In the genomic region with DNA sequence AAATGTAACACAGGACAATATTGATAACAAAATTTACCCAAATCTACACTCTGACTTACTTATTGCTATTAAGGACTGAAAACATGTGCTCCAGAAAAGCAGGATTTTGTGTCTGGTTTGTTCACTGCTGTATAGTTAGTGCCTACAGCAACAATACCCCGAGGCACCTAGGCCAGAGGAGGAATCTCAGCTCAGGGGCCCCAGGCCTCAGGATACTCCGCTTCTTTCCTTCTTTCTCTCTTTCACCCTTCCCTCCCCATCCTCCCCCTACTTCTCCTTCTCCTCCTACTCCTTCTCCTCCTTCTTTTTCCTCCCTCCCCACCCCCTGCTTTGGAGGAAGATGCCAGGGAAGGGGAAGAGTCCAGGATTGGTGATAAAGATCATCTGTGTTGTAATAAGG, we compare ENCODE assay signal across 25 cellular contexts. TPM values are rescaled to one million over a fixed set of nuclear protein-coding genes. Genes with fewer than 3 reads are reported as not detected.
"Had no signal": no experiment of that assay in that cellular context is flagged by ENCODE, and none has a peak within 500 bp of the region (broad histone marks: within the 10 kb centered on the region; RNA-seq: fewer than 3 reads in every experiment).

No MANE protein-coding gene starts in this region.

- H3K36me3 Mint-ChIP-seq: natural killer cell, neural progenitor cell had no signal

- H3K27me3 Mint-ChIP-seq: activated naive CD8-positive, alpha-beta T cell had no signal

- ATAC-seq: activated CD4-positive, CD25-positive, alpha-beta regulatory T cell treated with anti-CD3 and anti-CD28 coated beads, Interleukin-2, amount 50 U/mL, for 24 hours; left lung; natural killer cell; right cardiac atrium; stimulated activated naive CD8-positive, alpha-beta T cell treated with anti-CD3 and anti-CD28 coated beads, Interleukin-15, Interleukin-2, amounts not matched to agents 100 U/mL and 50 U/mL, for 24 hours had no signal

- H3K4me3 Mint-ChIP-seq: activated naive CD8-positive, alpha-beta T cell; natural killer cell; neural progenitor cell had no signal

- H3K4me3 ChIP-seq: body of pancreas, dorsolateral prefrontal cortex, left lung, lower lobe of right lung, neural progenitor cell, spleen, testis, transverse colon, uterus had no signal

- H3K4me2 ChIP-seq: neural progenitor cell had no signal

- H3K27me3 ChIP-seq: body of pancreas, dorsolateral prefrontal cortex, left lung, neural progenitor cell, spleen, testis, transverse colon, uterus had no signal

- H3K4me1 Mint-ChIP-seq: neural progenitor cell had no signal

- H2AFZ ChIP-seq: neural progenitor cell had no signal

- H3K4me1 ChIP-seq: neural progenitor cell, testis, transverse colon, uterus had no signal

- H3K9me3 ChIP-seq: body of pancreas, left lung, lower lobe of right lung, spleen, testis, transverse colon, uterus had no signal

- H3K27ac ChIP-seq: dorsolateral prefrontal cortex, lower lobe of right lung, neural progenitor cell, testis, transverse colon, uterus, WERI-Rb-1 had no signal

- DNase-seq: activated CD4-positive, alpha-beta T cell treated with anti-CD3 and anti-CD28 coated beads for 48 hours; activated CD4-positive, alpha-beta T cell treated with anti-CD3 and anti-CD28 coated beads, Interleukin-2, amount 50 U/mL, for 48 hours; activated CD8-positive, alpha-beta memory T cell treated with anti-CD3 and anti-CD28 coated beads for 24 hours; activated effector memory CD4-positive, alpha-beta T cell treated with Interleukin-2 at 50 U/mL for 16 hours; activated naive CD4-positive, alpha-beta T cell treated with Interleukin-2 at 50 U/mL for 16 hours; aorta; dorsolateral prefrontal cortex; effector memory CD4-positive, alpha-beta T cell; left lung; lower lobe of right lung; mesendoderm; natural killer cell; right cardiac atrium; stimulated activated naive CD8-positive, alpha-beta T cell treated with anti-CD3 and anti-CD28 coated beads, Interleukin-15, Interleukin-2, amounts not matched to agents 100 U/mL and 50 U/mL, for 24 hours; T-helper 9 cell; testis; transverse colon; uterus; WERI-Rb-1 had no signal

- H3K9ac ChIP-seq: neural progenitor cell had no signal

- H3K27ac Mint-ChIP-seq: activated naive CD8-positive, alpha-beta T cell; natural killer cell; neural progenitor cell had no signal

- H3K9me3 Mint-ChIP-seq: natural killer cell, neural progenitor cell had no signal

- H3K36me3 ChIP-seq: left lung, lower lobe of right lung, neural progenitor cell, transverse colon, uterus, WERI-Rb-1 had no signal

RNA-seq across cellular contexts. Expression of a gene that starts 1.0 kb away (rescaled TPM):
- total RNA-seq: pulmonary artery endothelial cell had no signal

RNA-seq across cellular contexts. Expression of a gene that starts 44.8 kb away (rescaled TPM):
- total RNA-seq: pulmonary artery endothelial cell had no signal
